Comparison of ENCODE assay signal across 8 cellular contexts in the genomic region with DNA sequence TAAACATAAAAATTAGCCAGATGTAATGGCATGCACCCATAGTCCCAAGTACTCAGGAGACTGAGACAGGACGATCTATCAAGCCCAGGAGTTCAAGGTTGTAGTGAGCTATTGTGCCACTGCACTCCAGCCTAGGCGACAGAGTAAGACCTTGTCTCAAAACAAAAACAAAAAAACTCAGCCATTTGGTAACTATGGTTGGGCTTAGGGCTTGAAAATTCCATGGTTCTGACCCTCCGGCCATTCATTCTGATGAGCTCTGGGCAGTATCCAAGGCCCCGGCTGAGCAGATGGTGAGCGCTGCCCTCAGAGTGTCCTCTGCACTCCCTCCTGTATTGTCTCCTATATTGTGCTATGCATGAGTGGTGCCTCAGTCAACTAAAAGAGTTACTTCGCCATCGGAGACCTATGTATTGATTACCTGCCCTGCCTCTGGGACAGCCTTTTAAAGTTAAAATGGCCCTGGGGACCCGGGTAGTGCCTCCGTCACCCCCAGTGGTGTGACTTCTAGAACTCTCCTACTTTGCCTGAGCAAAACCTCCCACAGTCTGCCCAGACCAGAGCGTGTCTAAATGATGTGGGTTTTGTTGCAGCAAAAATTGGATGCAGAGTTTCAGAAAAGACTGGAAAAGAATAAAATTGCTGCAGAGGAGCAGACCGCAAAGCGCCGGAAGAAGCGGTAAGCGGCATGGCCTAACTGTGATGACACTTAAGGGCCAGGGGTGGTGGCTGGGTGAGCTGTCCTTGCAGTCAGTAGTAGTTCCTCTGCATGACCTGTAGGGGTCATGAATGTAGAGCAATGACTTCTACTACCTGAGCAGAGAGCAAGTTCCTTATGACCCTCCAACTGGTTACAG. TPM values are rescaled to one million over a fixed set of nuclear protein-coding genes. Genes with fewer than 3 reads are reported as not detected.
DNase-seq lines count a peak whose midpoint lies in the region; FAIRE-seq and TF ChIP-seq lines count a peak whose summit lies in the region.

No MANE protein-coding gene starts in this region.

- DNase-seq in activated effector memory CD4-positive, alpha-beta T cell treated with anti-CD3 and anti-CD28 coated beads, Interleukin-2, amount 50 U/mL, for 16 hours, result peak; percentile 75
- no peak for DNase-seq in activated effector memory CD4-positive, alpha-beta T cell treated with Interleukin-2 at 50 U/mL for 16 hours
- DNase-seq in H54 (ENCODE audit: insufficient read length, low spot score) (peak; percentile 38), Kasumi-1 (lab: John Stamatoyannopoulos, UW) (peak; percentile 95 to 97), RPMI8226 (peak; percentile 81), astrocyte (ENCODE audit: low read depth) (peak; percentile 30), iPS DF 19.7 (ENCODE audit: low read depth, low spot score) (peak; percentile 47)
- DNase-seq in stimulated activated CD4-positive, alpha-beta T cell treated with anti-CD3 and anti-CD28 coated beads, Interleukin-4, amount 100 ng/mL, for 24 hours, result peak; percentile 46

- no peaks in the 10 kb centered on the region for H3K27me3 ChIP-seq in astrocyte (ENCODE audit: insufficient read depth, low read length)

- H3K4me3 Mint-ChIP-seq in astrocyte (ENCODE audit: unreplicated experiment), result no peak overlapping the region

- no peak overlapping the region for H3K27ac Mint-ChIP-seq in astrocyte (ENCODE audit: unreplicated experiment)

- peaks cover 32% of the 10 kb centered on the region for H4K20me1 ChIP-seq in astrocyte (ENCODE audit: insufficient read depth, low read length)

- no peaks in the 10 kb centered on the region for H3K9me3 ChIP-seq in astrocyte (ENCODE audit: insufficient read depth, low read depth, low read length)

- H3K36me3 ChIP-seq in astrocyte (ENCODE audit: insufficient read depth, low read length), result peaks cover 61% of the 10 kb centered on the region

- no peaks in the 10 kb centered on the region for H3K27me3 Mint-ChIP-seq in astrocyte (ENCODE audit: low read depth, unreplicated experiment)

- no peak overlapping the region for H3K4me2 ChIP-seq in astrocyte (ENCODE audit: low read length)

- peaks cover 3% of the 10 kb centered on the region for H3K79me2 ChIP-seq in astrocyte (ENCODE audit: insufficient read depth, low read length)

- H3K4me1 ChIP-seq in astrocyte (ENCODE audit: insufficient read depth, low read length), result no peaks in the 10 kb centered on the region

- TF ChIP-seq POLR2A in H54 (IDR thresholded peaks at IDR 0.05; ENCODE audit: low read depth, low read length), result no peak

- H2AFZ ChIP-seq in astrocyte (ENCODE audit: low read depth, low read length), result no peak overlapping the region

- no peak overlapping the region for H3K27ac ChIP-seq in astrocyte (ENCODE audit: low read depth, low read length)

- H3K9me3 Mint-ChIP-seq in astrocyte (ENCODE audit: unreplicated experiment), result no peaks in the 10 kb centered on the region

- peaks cover 26% of the 10 kb centered on the region for H3K36me3 Mint-ChIP-seq in astrocyte (ENCODE audit: low read depth, unreplicated experiment)

- FAIRE-seq in H54 (lab: Jason Lieb, UNC) (peak; percentile 36), astrocyte (lab: Jason Lieb, UNC) (no peak)

- H3K4me1 Mint-ChIP-seq in astrocyte (ENCODE audit: low read depth, unreplicated experiment), result no peaks in the 10 kb centered on the region

- no peak overlapping the region for H3K9ac ChIP-seq in astrocyte (ENCODE audit: low read length)

- no peak overlapping the region for H3K4me3 ChIP-seq in astrocyte (ENCODE audit: insufficient read depth, low read depth, low read length)

- peak; percentile 54 for TF ChIP-seq CTCF in astrocyte (IDR thresholded peaks at IDR 0.05; ENCODE audit: insufficient read depth, low read depth, low read length)

RNA-seq across cellular contexts. Expression of a gene that starts 8.1 kb away (rescaled TPM):
- total RNA-seq in astrocyte, result 35.1 and 37.3 TPM in 2 replicates

RNA-seq across cellular contexts. Expression of a gene that starts 29.1 kb away (rescaled TPM):
- 57.6 and 64.4 TPM in 2 replicates for total RNA-seq in astrocyte

RNA-seq across cellular contexts. Expression of a gene that starts 48.0 kb away (rescaled TPM):
- total RNA-seq in astrocyte, result not detected in 2 replicates
